In the genomic region with DNA sequence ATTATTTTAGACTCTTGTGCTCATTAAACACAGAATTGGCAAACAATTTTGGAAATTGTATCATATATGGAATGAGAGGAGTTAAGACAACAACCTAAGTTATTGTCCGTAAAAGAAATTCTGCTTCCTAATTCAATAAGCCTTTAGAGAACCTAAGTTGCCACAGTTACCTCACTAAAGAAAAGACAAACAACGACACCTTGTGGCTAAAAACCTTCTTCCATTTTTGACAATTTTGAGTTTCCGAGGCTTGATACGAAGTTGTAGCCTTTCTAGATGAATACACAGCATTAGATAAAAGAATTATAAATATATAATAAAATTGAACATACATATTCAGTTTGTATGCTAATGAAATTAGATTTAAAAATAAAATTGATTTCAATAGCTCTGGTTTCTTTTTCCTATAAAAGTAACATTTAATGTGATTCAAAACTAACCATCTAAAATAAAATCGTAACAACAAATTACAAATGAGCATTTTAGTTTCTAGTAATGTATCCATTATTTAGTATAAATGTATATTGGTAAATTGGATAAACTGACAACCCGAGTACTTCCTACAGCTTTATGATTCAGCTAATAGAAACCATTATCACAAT, we compare ENCODE assay signal across 8 cellular contexts.
A peak's percentile ranks its signal among the peaks of the same experiment; 100 is the strongest.
DNase-seq lines count a peak whose midpoint lies in the region; ATAC-seq and TF ChIP-seq lines count a peak whose summit lies in the region.

No MANE protein-coding gene starts in this region.

- peaks cover 9% of the 10 kb centered on the region; the same call in 1 of the 2 replicates for H3K9me3 Mint-ChIP-seq in HFFc6
- H3K9me3 Mint-ChIP-seq in activated T-cell treated with anti-CD3 and anti-CD28 coated beads, Interleukin-2, amount 50 U/mL, for 72 hours = peaks cover 2% of the 10 kb centered on the region in 2 donors
- peaks cover 3% of the 10 kb centered on the region in 2 donors for H3K9me3 Mint-ChIP-seq in natural killer cell

- intact Hi-C loops in natural killer cell (cut with micrococcal nuclease) = no loop called here

- H3K27ac Mint-ChIP-seq in HFFc6 = no peak overlapping the region
- H3K27ac Mint-ChIP-seq in activated T-cell treated with anti-CD3 and anti-CD28 coated beads, Interleukin-2, amount 50 U/mL, for 72 hours = no peak overlapping the region
- H3K27ac Mint-ChIP-seq in natural killer cell = no peak overlapping the region

- H3K27me3 Mint-ChIP-seq in HFFc6 (ENCODE audit: insufficient read depth) = no peaks in the 10 kb centered on the region
- H3K27me3 Mint-ChIP-seq in activated T-cell treated with anti-CD3 and anti-CD28 coated beads, Interleukin-2, amount 50 U/mL, for 72 hours (ENCODE audit: low read depth) = no peaks in the 10 kb centered on the region
- no peaks in the 10 kb centered on the region for H3K27me3 Mint-ChIP-seq in natural killer cell (ENCODE audit: low read depth in 2 of 2)

- peak; percentile 86 for TF ChIP-seq CTCF in HFFc6 (IDR thresholded peaks at IDR 0.05)
- TF ChIP-seq CTCF in natural killer cell (IDR thresholded peaks at IDR 0.05) = no peak

- no peak overlapping the region for H3K4me3 Mint-ChIP-seq in HFFc6
- no peak overlapping the region for H3K4me3 Mint-ChIP-seq in activated T-cell treated with anti-CD3 and anti-CD28 coated beads, Interleukin-2, amount 50 U/mL, for 72 hours
- H3K4me3 Mint-ChIP-seq in natural killer cell = no peak overlapping the region

- in situ Hi-C loops in T47D (cut with HindIII; ENCODE audit: low pct_unique_long_range_greater_than_20kb, low sequenced_read_pairs) = no loop called here

- DNase-seq in GDM1 (lab: John Stamatoyannopoulos, UW) = peak; percentile 4
- DNase-seq in HFFc6 = peak; percentile 41
- DNase-seq in NCI-H345 (lab: John Stamatoyannopoulos, UW) = peak; percentile 48
- DNase-seq in T47D (ENCODE audit: low read depth in 1 of 2, low spot score in 1 of 2) = peak; percentile 23 to 73
- peak; percentile 67 for DNase-seq in medulla oblongata (ENCODE audit: extremely low spot score)
- DNase-seq in activated T-cell treated with anti-CD3 and anti-CD28 coated beads, Interleukin-2, amount 50 U/mL, for 72 hours = no peak
- no peak for DNase-seq in natural killer cell
- no peak for DNase-seq in activated CD8-positive, alpha-beta memory T cell treated with anti-CD3 and anti-CD28 coated beads, Interleukin-2, amount 50 U/mL, for 48 hours

- no peak for ATAC-seq in activated T-cell treated with anti-CD3 and anti-CD28 coated beads, Interleukin-2, amount 50 U/mL, for 72 hours (replicated peaks in 1 of 2)
- no peak for ATAC-seq in natural killer cell

- H3K4me1 Mint-ChIP-seq in HFFc6 (ENCODE audit: low read depth) (peaks cover 9% of the 10 kb centered on the region), natural killer cell (no peaks in the 10 kb centered on the region)
- no peaks in the 10 kb centered on the region for H3K4me1 Mint-ChIP-seq in activated T-cell treated with anti-CD3 and anti-CD28 coated beads, Interleukin-2, amount 50 U/mL, for 72 hours (ENCODE audit: low read depth)

- H3K36me3 Mint-ChIP-seq in HFFc6 (ENCODE audit: low read depth) (0 out of 2 replicates have a peak, but pooled peaks cover 2% of the 10 kb centered on the region), natural killer cell (no peaks in the 10 kb centered on the region)
- H3K36me3 Mint-ChIP-seq in activated T-cell treated with anti-CD3 and anti-CD28 coated beads, Interleukin-2, amount 50 U/mL, for 72 hours (ENCODE audit: insufficient read depth in 2 of 2) = no peaks in the 10 kb centered on the region

Comparison
In these comparisons a context has a peak if more than half of its experiments do, and no peak if none do; other contexts are left out.
1. DNase-seq: peak in GDM1 (single experiment), HFFc6 (single experiment), NCI-H345 (single experiment), T47D (2 of 2) and medulla oblongata (single experiment); none in activated T-cell treated with anti-CD3 and anti-CD28 coated beads, Interleukin-2, amount 50 U/mL, for 72 hours (0 of 2), natural killer cell (single experiment) and activated CD8-positive, alpha-beta memory T cell treated with anti-CD3 and anti-CD28 coated beads, Interleukin-2, amount 50 U/mL, for 48 hours (single experiment).